ENCODE assay signal across 1 cellular context in the genomic region with DNA sequence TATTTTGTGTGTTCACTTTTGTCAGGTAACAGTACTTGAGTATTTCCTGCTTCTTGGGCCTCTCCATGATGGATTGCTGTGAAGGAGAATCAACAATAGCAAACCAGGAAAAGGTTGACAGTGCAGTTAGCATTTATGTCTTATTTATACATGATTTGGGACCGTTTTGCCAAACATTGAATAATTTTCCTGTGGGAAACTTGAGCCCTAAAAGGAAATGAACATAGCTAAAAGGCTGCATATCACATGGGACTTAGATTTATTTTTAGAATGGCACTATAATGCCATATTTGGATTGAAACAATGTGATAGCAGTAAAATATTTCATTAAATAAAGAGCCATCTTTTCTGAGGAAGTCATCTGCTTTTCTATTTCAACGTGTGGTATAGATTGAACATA.
TF ChIP-seq lines count a peak whose summit lies in the region.

No MANE protein-coding gene starts in this region.

TF ChIP-seq in endothelial cell of umbilical vein, 7 proteins besides CTCF, POLR2A, EP300 and RAD21:
- TF ChIP-seq FOS (IDR thresholded peaks at IDR 0.05; ENCODE audit: borderline replicate concordance, insufficient read depth, low read length) = no peak
- no peak for TF ChIP-seq GATA2 (IDR thresholded peaks at IDR 0.05; ENCODE audit: insufficient read depth, insufficient read length, low read depth, low read length)
- TF ChIP-seq POLR2AphosphoS5 (IDR thresholded peaks at IDR 0.05; ENCODE audit: insufficient read depth, low read depth, low read length) = no peak
- no peak for TF ChIP-seq EZH2 (IDR thresholded peaks at IDR 0.05; ENCODE audit: borderline replicate concordance, low read depth, low read length, severe bottlenecking)
- no peak for TF ChIP-seq MAX (IDR thresholded peaks at IDR 0.05; ENCODE audit: insufficient read depth, insufficient read length)
- no peak for TF ChIP-seq MYC (IDR thresholded peaks at IDR 0.05; ENCODE audit: low read depth, low read length)
- TF ChIP-seq JUN (IDR thresholded peaks at IDR 0.05; ENCODE audit: borderline replicate concordance, insufficient read depth, insufficient read length, low read depth) = no peak
TF ChIP-seq in endothelial cell of umbilical vein: peak in this region for 0.
